ENCODE assay signal across 1 cellular context in genomic region chr9:112025886-112026285, GRCh38.
TF ChIP-seq lines count a peak whose summit lies in the region.

No MANE protein-coding gene starts in this region.

TF ChIP-seq in GM12878, 131 proteins besides CTCF, POLR2A, EP300 and RAD21:
- TF ChIP-seq, protein P1, sequence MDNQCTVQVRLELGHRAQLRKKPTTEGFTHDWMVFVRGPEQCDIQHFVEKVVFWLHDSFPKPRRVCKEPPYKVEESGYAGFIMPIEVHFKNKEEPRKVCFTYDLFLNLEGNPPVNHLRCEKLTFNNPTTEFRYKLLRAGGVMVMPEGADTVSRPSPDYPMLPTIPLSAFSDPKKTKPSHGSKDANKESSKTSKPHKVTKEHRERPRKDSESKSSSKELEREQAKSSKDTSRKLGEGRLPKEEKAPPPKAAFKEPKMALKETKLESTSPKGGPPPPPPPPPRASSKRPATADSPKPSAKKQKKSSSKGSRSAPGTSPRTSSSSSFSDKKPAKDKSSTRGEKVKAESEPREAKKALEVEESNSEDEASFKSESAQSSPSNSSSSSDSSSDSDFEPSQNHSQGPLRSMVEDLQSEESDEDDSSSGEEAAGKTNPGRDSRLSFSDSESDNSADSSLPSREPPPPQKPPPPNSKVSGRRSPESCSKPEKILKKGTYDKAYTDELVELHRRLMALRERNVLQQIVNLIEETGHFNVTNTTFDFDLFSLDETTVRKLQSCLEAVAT (IDR thresholded peaks at IDR 0.05), result peak; percentile 64; the same call in 1 of the 2 replicates
- no peak for TF ChIP-seq CBFB (IDR thresholded peaks at IDR 0.05; ENCODE audit: low read depth)
